In the genomic region with DNA sequence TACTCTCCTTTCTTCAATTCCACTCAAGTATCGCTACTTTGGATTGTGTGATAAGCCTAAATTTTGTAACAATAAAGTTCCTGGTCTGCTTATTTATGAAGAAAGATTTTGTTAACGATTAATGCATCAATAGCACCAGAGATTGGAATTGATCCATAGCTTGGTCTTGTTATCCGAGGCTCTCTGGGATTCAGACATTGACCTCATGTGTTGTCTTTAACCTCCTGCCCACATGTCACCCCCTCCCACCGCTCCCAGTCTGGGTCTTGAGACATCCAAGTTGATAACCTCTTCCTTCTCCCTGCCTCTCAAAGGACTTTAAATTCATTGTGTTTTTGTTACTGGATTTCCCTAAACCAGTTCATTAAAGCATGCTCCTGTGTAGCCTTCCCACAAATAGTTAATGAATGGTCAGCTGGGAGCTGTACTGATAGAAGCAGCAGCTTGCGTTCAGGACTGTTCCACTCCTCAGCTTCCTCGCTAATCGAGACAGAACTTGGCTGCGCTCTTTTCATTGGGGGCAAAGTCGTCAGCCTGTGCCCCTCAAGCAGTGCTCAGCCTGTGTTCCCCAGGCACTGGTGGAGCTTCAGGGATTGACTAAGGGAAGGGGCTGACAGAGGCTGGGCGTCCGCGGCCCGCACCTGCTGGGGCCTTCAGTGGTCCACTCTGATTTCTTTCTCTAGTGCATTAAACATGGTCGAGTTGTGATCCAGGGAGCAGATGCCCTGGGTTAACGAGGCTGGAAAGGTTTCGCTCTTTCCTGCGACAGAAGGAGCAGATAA, we compare ENCODE assay signal across 32 cellular contexts.
"Had no signal": no experiment of that assay in that cellular context is flagged by ENCODE, and none has a peak within 500 bp of the region (broad histone marks: within the 10 kb centered on the region; RNA-seq: fewer than 3 reads in every experiment).

No MANE protein-coding gene starts in this region.

- H3K4me3 Mint-ChIP-seq: activated CD4-positive, alpha-beta T cell treated with anti-CD3 and anti-CD28 coated beads, Interleukin-2, amount 10 ng/mL, durations not matched to agents 24 days and 14 days; activated CD8-positive, alpha-beta T cell treated with anti-CD3 and anti-CD28 coated beads for 36 hours; activated naive CD4-positive, alpha-beta T cell treated with anti-CD3 and anti-CD28 coated beads for 36 hours; activated T-cell treated with anti-CD3 and anti-CD28 coated beads, Interleukin-2, amount 50 U/mL, for 4 hours; activated T-helper 1 cell treated with anti-CD3 and anti-CD28 coated beads, Interleukin-12 subunit alpha, Interleukin-12 subunit beta, Interleukin-2, Interleukin-4 antibody, amounts not matched to agents 30 ng/mL and 10 ng/mL and 1 ng/mL, durations not matched to agents 14 hours and 24 hours and 36 hours; T-helper 1 cell treated with Interleukin-12 subunit alpha and Interleukin-12 subunit beta and Interleukin-4 antibody, amounts not matched to agents 30 μg/mL and 1 μg/mL, for 36 hours; T-helper 2 cell treated with Interferon-gamma antibody and Interleukin-4, amounts not matched to agents 5 μg/mL and 100 μg/mL, for 36 hours had no signal

- H3K4me3 ChIP-seq: adrenal gland, body of pancreas, breast epithelium, MG63, Peyer's patch, SJSA1 had no signal

- H3K27ac ChIP-seq: adrenal gland, body of pancreas, breast epithelium, Peyer's patch, SJSA1 had no signal

- H3K4me1 Mint-ChIP-seq: activated CD4-positive, alpha-beta T cell treated with anti-CD3 and anti-CD28 coated beads, Interleukin-2, amount 10 ng/mL, durations not matched to agents 24 days and 14 days had no signal

- H3K27me3 Mint-ChIP-seq: activated CD4-positive, alpha-beta T cell treated with anti-CD3 and anti-CD28 coated beads, Interleukin-2, amount 10 ng/mL, durations not matched to agents 24 days and 14 days; activated CD8-positive, alpha-beta T cell treated with anti-CD3 and anti-CD28 coated beads for 36 hours had no signal

- ATAC-seq: activated CD8-positive, alpha-beta T cell treated with anti-CD3 and anti-CD28 coated beads for 36 hours; activated naive CD4-positive, alpha-beta T cell treated with anti-CD3 and anti-CD28 coated beads, Interleukin-2, amount 50 U/mL, for 72 hours; activated T-cell treated with anti-CD3 and anti-CD28 coated beads, Interleukin-2, amount 50 U/mL, for 4 hours; body of pancreas; PC-3 had no signal

- H3K27ac Mint-ChIP-seq: activated CD4-positive, alpha-beta T cell treated with anti-CD3 and anti-CD28 coated beads, Interleukin-2, amount 10 ng/mL, durations not matched to agents 24 days and 14 days; activated CD8-positive, alpha-beta T cell treated with anti-CD3 and anti-CD28 coated beads for 36 hours; activated naive CD4-positive, alpha-beta T cell treated with anti-CD3 and anti-CD28 coated beads for 36 hours; activated T-helper 1 cell treated with anti-CD3 and anti-CD28 coated beads, Interleukin-12 subunit alpha, Interleukin-12 subunit beta, Interleukin-2, Interleukin-4 antibody, amounts not matched to agents 30 ng/mL and 10 ng/mL and 1 ng/mL, durations not matched to agents 14 hours and 24 hours and 36 hours; T-helper 1 cell treated with Interleukin-12 subunit alpha and Interleukin-12 subunit beta and Interleukin-4 antibody, amounts not matched to agents 30 μg/mL and 1 μg/mL, for 36 hours; T-helper 2 cell treated with Interferon-gamma antibody and Interleukin-4, amounts not matched to agents 5 μg/mL and 100 μg/mL, for 36 hours had no signal

- H3K9me3 Mint-ChIP-seq: activated CD4-positive, alpha-beta T cell treated with anti-CD3 and anti-CD28 coated beads, Interleukin-2, amount 10 ng/mL, durations not matched to agents 24 days and 14 days; activated CD8-positive, alpha-beta T cell treated with anti-CD3 and anti-CD28 coated beads for 36 hours; activated naive CD4-positive, alpha-beta T cell treated with anti-CD3 and anti-CD28 coated beads for 36 hours; activated naive CD4-positive, alpha-beta T cell treated with anti-CD3 and anti-CD28 coated beads, Interleukin-2, amount 50 U/mL, for 72 hours; activated T-cell treated with anti-CD3 and anti-CD28 coated beads, Interleukin-2, amount 50 U/mL, for 4 hours; activated T-helper 1 cell treated with anti-CD3 and anti-CD28 coated beads, Interleukin-12 subunit alpha, Interleukin-12 subunit beta, Interleukin-2, Interleukin-4 antibody, amounts not matched to agents 30 ng/mL and 10 ng/mL and 1 ng/mL, durations not matched to agents 14 hours and 24 hours and 36 hours; T-helper 1 cell treated with Interleukin-12 subunit alpha and Interleukin-12 subunit beta and Interleukin-4 antibody, amounts not matched to agents 30 μg/mL and 1 μg/mL, for 36 hours; T-helper 2 cell treated with Interferon-gamma antibody and Interleukin-4, amounts not matched to agents 5 μg/mL and 100 μg/mL, for 36 hours had no signal

- DNase-seq: activated CD4-positive, alpha-beta T cell treated with anti-CD3 and anti-CD28 coated beads, Interleukin-2, amount 10 ng/mL, durations not matched to agents 24 days and 14 days; activated CD4-positive, alpha-beta T cell treated with anti-CD3 and anti-CD28 coated beads, Interleukin-2, amount 50 U/mL, for 4 hours; activated CD8-positive, alpha-beta T cell treated with anti-CD3 and anti-CD28 coated beads for 36 hours; activated gamma-delta T cell treated with Interleukin-2 at 50 U/mL for 16 hours; activated naive CD4-positive, alpha-beta T cell treated with anti-CD3 and anti-CD28 coated beads for 36 hours; activated T-cell treated with anti-CD3 and anti-CD28 coated beads for 4 hours; activated T-cell treated with anti-CD3 and anti-CD28 coated beads, Interleukin-2, amount 50 U/mL, for 4 hours; body of pancreas; caudate nucleus; Karpas-422; KBM-7; MG63; NCI-H1092; NCI-H1436 treated with DMSO at 0.1 percent for 48 hours; NCI-H1694 treated with DMSO at 0.1 percent for 48 hours; NCI-H2029; NCI-H345; NCI-H526; NCI-H748 treated with DMSO at 0.1 percent for 48 hours; NK-92 treated with Interleukin-12 subunit alpha and Interleukin-12 subunit beta, amount 100 ng/mL, for 24 hours; PC-3; Peyer's patch; RPMI8226; SHP77 treated with DMSO at 0.1 percent for 48 hours; SK-N-SH had no signal
